Comparison of ENCODE assay signal across 28 cellular contexts in genomic region chr19:51346742-51347141, GRCh38. TPM values are rescaled to one million over a fixed set of nuclear protein-coding genes. Genes with fewer than 3 reads are reported as not detected.
"Had no signal": no experiment of that assay in that cellular context is flagged by ENCODE, and none has a peak within 500 bp of the region (broad histone marks: within the 10 kb centered on the region; RNA-seq: fewer than 3 reads in every experiment).

No MANE protein-coding gene starts in this region.

- H3K4me1 Mint-ChIP-seq: activated CD4-positive, alpha-beta memory T cell treated with anti-CD3 and anti-CD28 coated beads, Interleukin-2, amount 10 ng/mL, durations not matched to agents 7 days and 5 days; activated T-helper 17 cell treated with anti-CD3 and anti-CD28 coated beads, Interleukin-2, amount 50 U/mL, for 72 hours had no signal

- H3K27ac Mint-ChIP-seq: activated B cell treated with CpG ODN at 0.5 μM for 24 hours; activated CD4-positive, alpha-beta memory T cell treated with anti-CD3 and anti-CD28 coated beads, Interleukin-2, amount 10 ng/mL, durations not matched to agents 7 days and 5 days; activated naive CD8-positive, alpha-beta T cell treated with anti-CD3 and anti-CD28 coated beads, Interleukin-2, amount 10 ng/mL, durations not matched to agents 7 days and 5 days; activated T-helper 17 cell treated with anti-CD3 and anti-CD28 coated beads, Interleukin-2, amount 50 U/mL, for 72 hours; nephron progenitor cell; stimulated activated naive CD8-positive, alpha-beta T cell treated with anti-CD3 and anti-CD28 coated beads, Interleukin-15, Interleukin-2, amounts not matched to agents 100 ng/mL and 50 ng/mL, for 24 hours had no signal

- H3K27me3 ChIP-seq: body of pancreas, colonic mucosa, heart left ventricle, ovary, suprapubic skin, transverse colon, uterus had no signal

- H3K4me1 ChIP-seq: body of pancreas, colonic mucosa, heart left ventricle, psoas muscle, suprapubic skin, transverse colon, uterus had no signal

- H3K9me3 ChIP-seq: body of pancreas, colonic mucosa, heart left ventricle, ovary, psoas muscle, suprapubic skin, transverse colon, uterus had no signal

- H3K4me3 ChIP-seq: body of pancreas, colonic mucosa, heart left ventricle, ovary, psoas muscle, skin epidermis, suprapubic skin, transverse colon, uterus had no signal

- H3K27ac ChIP-seq: body of pancreas, colonic mucosa, heart left ventricle, ovary, psoas muscle, skin epidermis, suprapubic skin, transverse colon, uterus had no signal

- DNase-seq: activated B cell treated with CpG ODN at 0.5 μM for 24 hours; activated CD4-positive, alpha-beta memory T cell treated with anti-CD3 and anti-CD28 coated beads, Interleukin-2, amount 10 ng/mL, durations not matched to agents 7 days and 5 days; activated CD4-positive, alpha-beta T cell treated with anti-CD3 and anti-CD28 coated beads for 4 hours; activated naive CD4-positive, alpha-beta T cell treated with Interleukin-2 at 50 U/mL for 16 hours; activated naive CD8-positive, alpha-beta T cell treated with anti-CD3 and anti-CD28 coated beads, Interleukin-2, amount 10 ng/mL, durations not matched to agents 7 days and 5 days; activated T-cell treated with anti-CD3 and anti-CD28 coated beads, Interleukin-2, amount 50 U/mL, for 1 hour; amygdala; body of pancreas; colonic mucosa; erythroblast; foreskin melanocyte; kidney glomerular epithelial cell; left ventricle myocardium superior; nephron progenitor cell; ovary; stimulated activated CD4-positive, alpha-beta T cell treated with anti-CD3 and anti-CD28 coated beads, Interleukin-2, amount 100 ng/mL, for 48 hours; transverse colon; uterus had no signal

- H3K27me3 Mint-ChIP-seq: activated B cell treated with CpG ODN at 0.5 μM for 24 hours; activated CD4-positive, alpha-beta memory T cell treated with anti-CD3 and anti-CD28 coated beads, Interleukin-2, amount 10 ng/mL, durations not matched to agents 7 days and 5 days; activated T-helper 17 cell treated with anti-CD3 and anti-CD28 coated beads, Interleukin-2, amount 50 U/mL, for 72 hours; central memory CD8-positive, alpha-beta T cell; stimulated activated naive CD8-positive, alpha-beta T cell treated with anti-CD3 and anti-CD28 coated beads, Interleukin-15, Interleukin-2, amounts not matched to agents 100 ng/mL and 50 ng/mL, for 24 hours had no signal

- H3K9me3 Mint-ChIP-seq: activated B cell treated with CpG ODN at 0.5 μM for 24 hours; activated CD4-positive, alpha-beta memory T cell treated with anti-CD3 and anti-CD28 coated beads, Interleukin-2, amount 10 ng/mL, durations not matched to agents 7 days and 5 days; activated naive CD8-positive, alpha-beta T cell treated with anti-CD3 and anti-CD28 coated beads, Interleukin-2, amount 10 ng/mL, durations not matched to agents 7 days and 5 days; activated T-helper 17 cell treated with anti-CD3 and anti-CD28 coated beads, Interleukin-2, amount 50 U/mL, for 72 hours; central memory CD8-positive, alpha-beta T cell; nephron progenitor cell; stimulated activated naive CD8-positive, alpha-beta T cell treated with anti-CD3 and anti-CD28 coated beads, Interleukin-15, Interleukin-2, amounts not matched to agents 100 ng/mL and 50 ng/mL, for 24 hours had no signal

- ATAC-seq: activated T-helper 17 cell treated with anti-CD3 and anti-CD28 coated beads, Interleukin-2, amount 50 U/mL, for 72 hours; body of pancreas; heart left ventricle; left ventricle myocardium superior; psoas muscle; right cardiac atrium had no signal

- FAIRE-seq: endometrium had no signal

- H3K4me3 Mint-ChIP-seq: activated B cell treated with CpG ODN at 0.5 μM for 24 hours; activated CD4-positive, alpha-beta memory T cell treated with anti-CD3 and anti-CD28 coated beads, Interleukin-2, amount 10 ng/mL, durations not matched to agents 7 days and 5 days; activated naive CD8-positive, alpha-beta T cell treated with anti-CD3 and anti-CD28 coated beads, Interleukin-2, amount 10 ng/mL, durations not matched to agents 7 days and 5 days; activated T-helper 17 cell treated with anti-CD3 and anti-CD28 coated beads, Interleukin-2, amount 50 U/mL, for 72 hours; central memory CD8-positive, alpha-beta T cell; nephron progenitor cell; stimulated activated naive CD8-positive, alpha-beta T cell treated with anti-CD3 and anti-CD28 coated beads, Interleukin-15, Interleukin-2, amounts not matched to agents 100 ng/mL and 50 ng/mL, for 24 hours had no signal

- H3K36me3 ChIP-seq: ovary, uterus had no signal

RNA-seq across cellular contexts. Expression of gene CLDND2, which starts 22.1 kb away (rescaled TPM):
- total RNA-seq: body of pancreas, left ventricle myocardium superior, myocyte, suprapubic skin, transverse colon had no signal
- polyA plus RNA-seq: heart left ventricle had no signal

RNA-seq across cellular contexts. Expression of gene NKG7, which starts 25.7 kb away (rescaled TPM):
- total RNA-seq: body of pancreas, myocyte, suprapubic skin had no signal

RNA-seq across cellular contexts. Expression of gene IGLON5, which starts 35.3 kb away (rescaled TPM):
- total RNA-seq: activated B cell treated with CpG ODN at 0.5 μM for 24 hours, body of pancreas, left ventricle myocardium superior, myocyte had no signal
